8 cellular contexts compared by ENCODE assay signal in the genomic region with DNA sequence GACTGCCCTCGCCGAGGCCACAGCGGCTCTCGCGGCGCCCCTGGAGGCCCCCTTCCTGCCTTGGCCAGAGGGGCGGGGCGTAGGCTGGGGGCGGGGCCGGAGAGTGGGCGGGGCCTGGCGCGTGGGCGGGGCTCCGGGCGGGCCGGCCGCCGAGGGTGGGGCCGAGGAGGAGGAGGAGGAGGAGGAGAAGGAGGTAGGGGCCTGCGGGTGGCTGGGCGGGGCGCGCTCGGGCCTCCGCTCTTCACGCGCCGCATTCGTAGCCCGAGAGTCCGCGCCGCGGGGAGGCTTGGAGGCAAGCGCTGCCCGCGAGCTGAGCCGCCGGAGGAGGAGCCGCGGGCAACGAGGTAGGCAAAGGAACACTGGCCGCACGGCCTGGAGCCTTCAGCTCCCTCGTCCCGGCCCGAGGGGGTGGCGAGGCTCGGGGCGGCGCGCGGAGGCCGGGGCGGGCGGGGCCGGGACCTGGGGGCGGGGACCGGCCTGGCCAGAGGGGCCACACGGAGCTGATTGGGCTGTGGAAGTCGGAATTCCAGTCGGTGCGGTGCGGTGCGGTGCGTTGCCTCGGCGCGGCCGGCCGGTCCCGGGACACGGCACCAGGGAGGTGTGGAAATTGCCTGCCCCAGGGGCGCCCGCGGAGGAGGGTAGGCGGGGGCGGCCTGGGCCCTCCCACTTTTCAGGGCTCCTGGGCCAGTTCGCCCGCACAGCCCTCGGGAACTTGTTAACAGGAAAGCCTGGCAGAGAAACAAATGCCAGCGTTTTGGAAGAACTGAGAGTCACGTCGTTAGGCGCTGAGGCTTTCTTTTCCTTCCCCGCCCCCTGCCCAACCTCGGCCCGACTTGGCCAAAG. TPM values are rescaled to one million over a fixed set of nuclear protein-coding genes. Genes with fewer than 3 reads are reported as not detected.
DNase-seq lines count a peak whose midpoint lies in the region; ATAC-seq, FAIRE-seq and TF ChIP-seq lines count a peak whose summit lies in the region.

A gene with protein sequence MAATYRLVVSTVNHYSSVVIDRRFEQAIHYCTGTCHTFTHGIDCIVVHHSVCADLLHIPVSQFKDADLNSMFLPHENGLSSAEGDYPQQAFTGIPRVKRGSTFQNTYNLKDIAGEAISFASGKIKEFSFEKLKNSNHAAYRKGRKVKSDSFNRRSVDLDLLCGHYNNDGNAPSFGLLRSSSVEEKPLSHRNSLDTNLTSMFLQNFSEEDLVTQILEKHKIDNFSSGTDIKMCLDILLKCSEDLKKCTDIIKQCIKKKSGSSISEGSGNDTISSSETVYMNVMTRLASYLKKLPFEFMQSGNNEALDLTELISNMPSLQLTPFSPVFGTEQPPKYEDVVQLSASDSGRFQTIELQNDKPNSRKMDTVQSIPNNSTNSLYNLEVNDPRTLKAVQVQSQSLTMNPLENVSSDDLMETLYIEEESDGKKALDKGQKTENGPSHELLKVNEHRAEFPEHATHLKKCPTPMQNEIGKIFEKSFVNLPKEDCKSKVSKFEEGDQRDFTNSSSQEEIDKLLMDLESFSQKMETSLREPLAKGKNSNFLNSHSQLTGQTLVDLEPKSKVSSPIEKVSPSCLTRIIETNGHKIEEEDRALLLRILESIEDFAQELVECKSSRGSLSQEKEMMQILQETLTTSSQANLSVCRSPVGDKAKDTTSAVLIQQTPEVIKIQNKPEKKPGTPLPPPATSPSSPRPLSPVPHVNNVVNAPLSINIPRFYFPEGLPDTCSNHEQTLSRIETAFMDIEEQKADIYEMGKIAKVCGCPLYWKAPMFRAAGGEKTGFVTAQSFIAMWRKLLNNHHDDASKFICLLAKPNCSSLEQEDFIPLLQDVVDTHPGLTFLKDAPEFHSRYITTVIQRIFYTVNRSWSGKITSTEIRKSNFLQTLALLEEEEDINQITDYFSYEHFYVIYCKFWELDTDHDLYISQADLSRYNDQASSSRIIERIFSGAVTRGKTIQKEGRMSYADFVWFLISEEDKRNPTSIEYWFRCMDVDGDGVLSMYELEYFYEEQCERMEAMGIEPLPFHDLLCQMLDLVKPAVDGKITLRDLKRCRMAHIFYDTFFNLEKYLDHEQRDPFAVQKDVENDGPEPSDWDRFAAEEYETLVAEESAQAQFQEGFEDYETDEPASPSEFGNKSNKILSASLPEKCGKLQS (N-terminal part only) (plus strand): TSS at position 223 of the 843 bp plus-strand sequence. CDS start 35,771 bp downstream, outside the sequence.

- H3K9ac ChIP-seq in adipocyte (ENCODE audit: low read length) = peak within 1 kb of the TSS; percentile 89

- TF ChIP-seq EP300 in ovary (IDR thresholded peaks at IDR 0.05) = no peak

- H3K9me3 ChIP-seq in MG63 (no peaks in the 10 kb centered on the region; the same call in none of the 2 replicates), adipocyte (ENCODE audit: control insufficient read depth, low read length) (no peaks in the 10 kb centered on the region), ovary (no peaks in the 10 kb centered on the region)

- TF ChIP-seq CTCF in ovary (IDR thresholded peaks at IDR 0.05) = no peak

- DNase-seq in DMS53 treated with DMSO at 0.1 percent for 48 hours (lab: John Stamatoyannopoulos, UW; ENCODE audit: unreplicated experiment) (peak; percentile 61), H54 (ENCODE audit: insufficient read length, low spot score) (peak; percentile 67), MG63 (peak; percentile 92), SW480 (ENCODE audit: low spot score) (peak; percentile 84), adipocyte (ENCODE audit: low read depth) (peak; percentile 91), Right ventricle myocardium inferior (ENCODE audit: missing footprints) (peak; percentile 89), ovary (peak; percentile 88 to 95 (median 92))

- H3K4me3 ChIP-seq in MG63 (peak within 1 kb of the TSS; percentile 84), adipocyte (ENCODE audit: low read length) (peak within 1 kb of the TSS; percentile 91), ovary (peak within 1 kb of the TSS; percentile 82)

- ATAC-seq in Right ventricle myocardium inferior = peak; percentile 97

- FAIRE-seq in H54 (lab: Jason Lieb, UNC) = no peak

- intact Hi-C loops in Right ventricle myocardium inferior (cut with DNase I) = loop anchor here (2.0 to 5.0 kb wide), 3 partner anchors 48 to 77 kb away; no protein-coding TSS in a partner anchor
- intact Hi-C loops in ovary (cut with DNase I) = no loop called here

- H3K4me1 ChIP-seq in adipocyte (ENCODE audit: control insufficient read depth, insufficient read depth, low read length) (peaks cover 26% of the 10 kb centered on the region), ovary (ENCODE audit: insufficient read depth) (peaks cover 2% of the 10 kb centered on the region)

- H3K36me3 ChIP-seq in MG63 (peaks cover 4% of the 10 kb centered on the region; the same call in 1 of the 2 replicates), adipocyte (ENCODE audit: control insufficient read depth, insufficient read depth, low read length, severe bottlenecking) (no peaks in the 10 kb centered on the region), ovary (no peaks in the 10 kb centered on the region)

- 0% methylated on average over 65 to 89 of the region's 89 CpGs for WGBS in ovary, 3 donors

- H3K27me3 ChIP-seq in MG63 (no peaks in the 10 kb centered on the region), adipocyte (replicated peaks; ENCODE audit: control insufficient read depth, insufficient read depth, low read length) (no peaks in the 10 kb centered on the region), ovary (no peaks in the 10 kb centered on the region)

- peak within 1 kb of the TSS; percentile 87 to 92 for H3K27ac ChIP-seq in ovary
- H3K27ac ChIP-seq in temporal lobe (ENCODE audit: low read depth, low read length) = peak within 1 kb of the TSS; percentile 45

- peak; percentile 48 for TF ChIP-seq POLR2A in H54 (IDR thresholded peaks at IDR 0.05; ENCODE audit: low read depth, low read length)
- no peak for TF ChIP-seq POLR2A in ovary (IDR thresholded peaks at IDR 0.05)

RNA-seq across cellular contexts. Expression of the gene that starts here (rescaled TPM):
- 10.3 and 11.3 TPM in 2 replicates for total RNA-seq in MG63 (2014; rRNA removed; shearing (Covaris generic); ENCODE audit: low replicate concordance)
- 107 TPM for total RNA-seq in Right ventricle myocardium inferior
- total RNA-seq in ovary = 10 to 100 TPM in 6 of 7 donors, 1 to 10 TPM in 1; 9.9 to 17.7 (median 12.5) TPM
- polyA plus RNA-seq in ovary = 1 to 10 TPM; 4.6 to 7.8 TPM
- total RNA-seq in temporal lobe = 29.7 TPM

Comparison
In these comparisons a context has a peak if more than half of its experiments do, and no peak if none do; other contexts are left out.
1. Peak in every context shown above with its lines: DNase-seq, ATAC-seq, H3K4me3 ChIP-seq and H3K27ac ChIP-seq.